Comparison of ENCODE assay signal across 21 cellular contexts in genomic region chr2:101848790-101849410, GRCh38.
DNase-seq lines count a peak whose midpoint lies in the region; ATAC-seq and TF ChIP-seq lines count a peak whose summit lies in the region.
"Had no signal": no experiment of that assay in that cellular context is flagged by ENCODE, and none has a peak within 500 bp of the region (broad histone marks: within the 10 kb centered on the region; RNA-seq: fewer than 3 reads in every experiment).

No MANE protein-coding gene starts in this region.

- H2AK5ac ChIP-seq in mesendoderm (ENCODE audit: low read length): no peak overlapping the region

- no peak overlapping the region for H2BK5ac ChIP-seq in mesendoderm (ENCODE audit: low read length)

- H4K5ac ChIP-seq in mesendoderm (ENCODE audit: low read length): no peak overlapping the region

- no CpG with 5 or more reads among the region's 5 CpGs for WGBS in mesendoderm (ENCODE audit: extremely low coverage, insufficient coverage, low lambda C conversion rate)

- no peaks in the 10 kb centered on the region for H3K79me2 ChIP-seq in mesendoderm (ENCODE audit: control insufficient read depth, insufficient read depth, low read length)

- ATAC-seq in Right ventricle myocardium inferior (no peak), naive B cell (ENCODE audit: low read depth in 2 of 2) (no peak), upper lobe of right lung (peak; percentile 50), HG03159 (IDR thresholded peaks at IDR 0.05; ENCODE audit: unreplicated experiment) (no peak)

- peaks cover 37% of the 10 kb centered on the region for H3K4me1 ChIP-seq in left ventricle myocardium inferior
- peaks cover 8% of the 10 kb centered on the region for H3K4me1 ChIP-seq in upper lobe of right lung
- H3K4me1 ChIP-seq in mesendoderm (ENCODE audit: control insufficient read depth, low read depth, low read length): no peaks in the 10 kb centered on the region

- no peak overlapping the region for H3K4me3 ChIP-seq in left ventricle myocardium inferior
- no peak overlapping the region for H3K4me3 ChIP-seq in upper lobe of right lung
- no peak overlapping the region for H3K4me3 ChIP-seq in mesendoderm (ENCODE audit: low read length)
- H3K4me3 ChIP-seq: esophagus muscularis mucosa, vagina had no signal

- no peak overlapping the region for H3K23ac ChIP-seq in mesendoderm (ENCODE audit: low read length)

- H3K27me3 Mint-ChIP-seq in chondrocyte (ENCODE audit: low read depth) (no peaks in the 10 kb centered on the region), naive B cell (no peaks in the 10 kb centered on the region)
- H3K27me3 Mint-ChIP-seq: activated CD4-positive, alpha-beta memory T cell treated with anti-CD3 and anti-CD28 coated beads, Interleukin-2, amount 10 ng/mL, durations not matched to agents 7 days and 5 days; activated naive CD8-positive, alpha-beta T cell treated with anti-CD3 and anti-CD28 coated beads, Interleukin-2, amount 10 ng/mL, durations not matched to agents 7 days and 5 days; activated T-cell treated with anti-CD3 and anti-CD28 coated beads, Interleukin-2, amount 50 U/mL, for 24 hours; stimulated activated naive CD8-positive, alpha-beta T cell treated with anti-CD3 and anti-CD28 coated beads, Interleukin-15, Interleukin-2, amounts not matched to agents 100 ng/mL and 50 ng/mL, for 24 hours had no signal

- H3K9me3 Mint-ChIP-seq in chondrocyte (ENCODE audit: low read depth) (no peaks in the 10 kb centered on the region), naive B cell (no peaks in the 10 kb centered on the region)
- H3K9me3 Mint-ChIP-seq: activated CD4-positive, alpha-beta memory T cell treated with anti-CD3 and anti-CD28 coated beads, Interleukin-2, amount 10 ng/mL, durations not matched to agents 7 days and 5 days; activated naive CD8-positive, alpha-beta T cell treated with anti-CD3 and anti-CD28 coated beads, Interleukin-2, amount 10 ng/mL, durations not matched to agents 7 days and 5 days; activated T-cell treated with anti-CD3 and anti-CD28 coated beads, Interleukin-2, amount 50 U/mL, for 24 hours; stimulated activated naive CD8-positive, alpha-beta T cell treated with anti-CD3 and anti-CD28 coated beads, Interleukin-15, Interleukin-2, amounts not matched to agents 100 ng/mL and 50 ng/mL, for 24 hours had no signal

- H3K27ac ChIP-seq in left ventricle myocardium inferior (replicated peaks) (peak overlapping the region; percentile 17), upper lobe of right lung (no peak overlapping the region), mesendoderm (ENCODE audit: low read depth, low read length) (no peak overlapping the region)
- H3K27ac ChIP-seq: esophagus muscularis mucosa, vagina had no signal

- H2BK15ac ChIP-seq in mesendoderm (replicated peaks; ENCODE audit: low read depth): no peak overlapping the region

- peaks cover 2% of the 10 kb centered on the region for H3K79me1 ChIP-seq in mesendoderm (ENCODE audit: low read length)

- no peak overlapping the region for H2BK120ac ChIP-seq in mesendoderm (ENCODE audit: low read depth, low read length)

- H3K4me1 Mint-ChIP-seq in chondrocyte (ENCODE audit: low read depth) (peaks cover 33% of the 10 kb centered on the region), naive B cell (peaks cover 0 to 20% (median 10%) of the 10 kb centered on the region in 3 donors)
- H3K4me1 Mint-ChIP-seq: activated CD4-positive, alpha-beta memory T cell treated with anti-CD3 and anti-CD28 coated beads, Interleukin-2, amount 10 ng/mL, durations not matched to agents 7 days and 5 days; activated naive CD8-positive, alpha-beta T cell treated with anti-CD3 and anti-CD28 coated beads, Interleukin-2, amount 10 ng/mL, durations not matched to agents 7 days and 5 days had no signal

- H4K8ac ChIP-seq in mesendoderm (ENCODE audit: low read depth, low read length): no peak overlapping the region

- H3K4ac ChIP-seq in mesendoderm (ENCODE audit: low read depth, low read length): no peak overlapping the region

- H3K27ac Mint-ChIP-seq in chondrocyte (ENCODE audit: unreplicated experiment) (peak overlapping the region; percentile 89), naive B cell (peak overlapping the region in 4 of 6 donors; percentile 51 to 98 (median 70))
- H3K27ac Mint-ChIP-seq: activated CD4-positive, alpha-beta memory T cell treated with anti-CD3 and anti-CD28 coated beads, Interleukin-2, amount 10 ng/mL, durations not matched to agents 7 days and 5 days; activated naive CD8-positive, alpha-beta T cell treated with anti-CD3 and anti-CD28 coated beads, Interleukin-2, amount 10 ng/mL, durations not matched to agents 7 days and 5 days; activated T-cell treated with anti-CD3 and anti-CD28 coated beads, Interleukin-2, amount 50 U/mL, for 24 hours; stimulated activated naive CD8-positive, alpha-beta T cell treated with anti-CD3 and anti-CD28 coated beads, Interleukin-15, Interleukin-2, amounts not matched to agents 100 ng/mL and 50 ng/mL, for 24 hours had no signal

- H3K18ac ChIP-seq in mesendoderm (ENCODE audit: low read length): no peak overlapping the region

- H3K56ac ChIP-seq in mesendoderm (ENCODE audit: low read length): no peak overlapping the region

- H3K36me3 ChIP-seq in left ventricle myocardium inferior: peaks cover 61% of the 10 kb centered on the region
- peaks cover 64% of the 10 kb centered on the region for H3K36me3 ChIP-seq in upper lobe of right lung
- peaks cover 12% of the 10 kb centered on the region for H3K36me3 ChIP-seq in mesendoderm (ENCODE audit: control insufficient read depth, insufficient read depth, low read length)

- no peaks in the 10 kb centered on the region for H3K9me3 ChIP-seq in left ventricle myocardium inferior (replicated peaks)
- H3K9me3 ChIP-seq in upper lobe of right lung: no peaks in the 10 kb centered on the region
- H3K9me3 ChIP-seq: esophagus muscularis mucosa, vagina had no signal

- H3K4me2 ChIP-seq in mesendoderm (ENCODE audit: low read length): no peak overlapping the region

- intact Hi-C loops in left ventricle myocardium inferior (cut with micrococcal nuclease): no loop called here
- intact Hi-C loops in Right ventricle myocardium inferior (cut with DNase I): no loop called here
- intact Hi-C loops in upper lobe of right lung (cut with DNase I): no loop called here

- H3K9ac ChIP-seq in mesendoderm (ENCODE audit: low read length): no peak overlapping the region

- DNase-seq in left ventricle myocardium inferior (no peak), Right ventricle myocardium inferior (ENCODE audit: missing footprints) (no peak), chondrocyte (ENCODE audit: low spot score) (no peak), naive B cell (no peak), upper lobe of right lung (no peak), mesendoderm (no peak), cerebellar cortex (ENCODE audit: low spot score) (no peak)
- DNase-seq: activated CD4-positive, alpha-beta memory T cell treated with anti-CD3 and anti-CD28 coated beads, Interleukin-2, amount 10 ng/mL, durations not matched to agents 7 days and 5 days; activated naive CD8-positive, alpha-beta T cell treated with anti-CD3 and anti-CD28 coated beads, Interleukin-2, amount 10 ng/mL, durations not matched to agents 7 days and 5 days; activated T-cell treated with anti-CD3 and anti-CD28 coated beads, Interleukin-2, amount 50 U/mL, for 24 hours; head of caudate nucleus; KG1; NCI-H2029; NCI-H446 treated with DMSO at 0.1 percent for 48 hours; NK-92 treated with Interleukin-12 subunit alpha and Interleukin-12 subunit beta, amount 100 ng/mL, for 24 hours; RPMI8226; SW 1271 had no signal

- no peaks in the 10 kb centered on the region for H3K27me3 ChIP-seq in left ventricle myocardium inferior (ENCODE audit: low read depth)
- no peaks in the 10 kb centered on the region for H3K27me3 ChIP-seq in upper lobe of right lung
- H3K27me3 ChIP-seq in mesendoderm (ENCODE audit: insufficient read depth, low read length, poor library complexity): no peaks in the 10 kb centered on the region
- H3K27me3 ChIP-seq: esophagus muscularis mucosa, vagina had no signal

- H3K36me3 Mint-ChIP-seq in chondrocyte (ENCODE audit: low read depth) (peaks cover 16% of the 10 kb centered on the region), naive B cell (peaks cover 3 to 30% of the 10 kb centered on the region in 2 donors)

- H3K4me3 Mint-ChIP-seq in chondrocyte (ENCODE audit: unreplicated experiment) (no peak overlapping the region), naive B cell (no peak overlapping the region)
- H3K4me3 Mint-ChIP-seq: activated CD4-positive, alpha-beta memory T cell treated with anti-CD3 and anti-CD28 coated beads, Interleukin-2, amount 10 ng/mL, durations not matched to agents 7 days and 5 days; activated naive CD8-positive, alpha-beta T cell treated with anti-CD3 and anti-CD28 coated beads, Interleukin-2, amount 10 ng/mL, durations not matched to agents 7 days and 5 days; activated T-cell treated with anti-CD3 and anti-CD28 coated beads, Interleukin-2, amount 50 U/mL, for 24 hours; stimulated activated naive CD8-positive, alpha-beta T cell treated with anti-CD3 and anti-CD28 coated beads, Interleukin-15, Interleukin-2, amounts not matched to agents 100 ng/mL and 50 ng/mL, for 24 hours had no signal

- no peak for TF ChIP-seq CTCF in left ventricle myocardium inferior (IDR thresholded peaks at IDR 0.05; ENCODE audit: borderline replicate concordance)
- TF ChIP-seq CTCF in chondrocyte (IDR thresholded peaks at IDR 0.05): no peak
- no peak for TF ChIP-seq CTCF in upper lobe of right lung (IDR thresholded peaks at IDR 0.05)
